9 cellular contexts compared by ENCODE assay signal in the genomic region with DNA sequence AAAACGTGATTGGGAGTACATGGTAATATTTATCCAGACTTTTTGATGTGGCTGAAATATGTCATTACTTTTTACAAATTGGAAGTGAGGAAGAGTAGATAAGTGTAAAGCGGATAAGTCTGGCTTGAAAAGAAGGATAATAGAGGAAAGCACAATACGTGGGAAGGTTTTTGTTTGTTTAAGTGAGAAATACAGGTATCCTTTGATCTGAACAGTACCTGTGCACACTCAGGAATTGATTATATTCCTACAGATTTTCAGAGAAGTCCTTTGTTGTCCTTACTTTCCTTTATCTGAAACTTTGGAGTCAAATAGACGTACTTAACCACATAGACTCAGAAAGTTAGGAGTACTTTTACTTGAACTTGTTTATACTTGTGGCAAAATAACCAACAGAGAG.
"Had no signal": no experiment of that assay in that cellular context is flagged by ENCODE, and none has a peak within 500 bp of the region (broad histone marks: within the 10 kb centered on the region; RNA-seq: fewer than 3 reads in every experiment).

No MANE protein-coding gene starts in this region.

- H3K27ac Mint-ChIP-seq: GM23338, H9, HFFc6 had no signal

- H3K4me2 ChIP-seq: GM23338 had no signal

- ATAC-seq: GM23338, HCT116 had no signal

- DNase-seq: GOT3, H9, HCEC 1CT, HFFc6 had no signal

- H3K9ac ChIP-seq: GM23248 had no signal

- H3K27ac ChIP-seq: GM23248 had no signal

- H3K4me3 ChIP-seq: GM23248, GM23338, HAP-1 had no signal

- H3K9me3 ChIP-seq: HAP-1 had no signal

- H3K4me1 ChIP-seq: HAP-1 had no signal

- H3K4me1 Mint-ChIP-seq: GM23338, H9 had no signal

- H3K9me3 Mint-ChIP-seq: GM23338, H9, HFFc6 had no signal

- H3K4me3 Mint-ChIP-seq: GM23338, H9, HFFc6 had no signal

- H2AFZ ChIP-seq: GM23248, GM23338 had no signal

- FAIRE-seq: H1 had no signal
